Comparison of ENCODE assay signal across 2 cellular contexts in the genomic region with DNA sequence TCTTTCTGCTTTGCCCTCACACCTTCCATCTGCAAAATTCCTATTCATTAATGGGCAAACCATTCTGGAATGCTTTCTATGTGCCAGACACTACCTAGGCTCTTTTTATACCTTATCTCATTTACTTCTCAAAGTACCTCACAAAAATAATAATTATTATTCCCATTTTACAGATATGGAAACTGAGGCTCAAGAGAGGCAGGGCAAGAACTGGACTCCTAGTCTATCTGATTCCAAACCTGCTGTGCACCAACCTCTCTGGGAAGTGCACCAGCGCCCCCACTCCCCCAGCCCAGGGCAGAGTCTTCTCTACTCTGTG.
TF ChIP-seq lines count a peak whose summit lies in the region.

No MANE protein-coding gene starts in this region.

TF ChIP-seq in HepG2, 621 proteins besides CTCF, POLR2A, EP300 and RAD21:
- TF ChIP-seq ZSCAN29 (CRISPR knock-in tag; conservative IDR thresholded peaks at IDR 0.05): no peak
- no peak for TF ChIP-seq RFX3 (CRISPR knock-in tag; IDR thresholded peaks at IDR 0.05)
- TF ChIP-seq, protein P1, sequence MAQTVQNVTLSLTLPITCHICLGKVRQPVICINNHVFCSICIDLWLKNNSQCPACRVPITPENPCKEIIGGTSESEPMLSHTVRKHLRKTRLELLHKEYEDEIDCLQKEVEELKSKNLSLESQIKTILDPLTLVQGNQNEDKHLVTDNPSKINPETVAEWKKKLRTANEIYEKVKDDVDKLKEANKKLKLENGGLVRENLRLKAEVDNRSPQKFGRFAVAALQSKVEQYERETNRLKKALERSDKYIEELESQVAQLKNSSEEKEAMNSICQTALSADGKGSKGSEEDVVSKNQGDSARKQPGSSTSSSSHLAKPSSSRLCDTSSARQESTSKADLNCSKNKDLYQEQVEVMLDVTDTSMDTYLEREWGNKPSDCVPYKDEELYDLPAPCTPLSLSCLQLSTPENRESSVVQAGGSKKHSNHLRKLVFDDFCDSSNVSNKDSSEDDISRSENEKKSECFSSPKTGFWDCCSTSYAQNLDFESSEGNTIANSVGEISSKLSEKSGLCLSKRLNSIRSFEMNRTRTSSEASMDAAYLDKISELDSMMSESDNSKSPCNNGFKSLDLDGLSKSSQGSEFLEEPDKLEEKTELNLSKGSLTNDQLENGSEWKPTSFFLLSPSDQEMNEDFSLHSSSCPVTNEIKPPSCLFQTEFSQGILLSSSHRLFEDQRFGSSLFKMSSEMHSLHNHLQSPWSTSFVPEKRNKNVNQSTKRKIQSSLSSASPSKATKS (CRISPR knock-in tag; IDR thresholded peaks at IDR 0.05): 0 out of 2 replicates have a peak, but pooled peaks have one; percentile 13
- peak; percentile 57; the same call in 1 of the 2 replicates for TF ChIP-seq SMC3 (IDR thresholded peaks at IDR 0.05; ENCODE audit: low read length)
- peak; percentile 16; the same call in 1 of the 2 replicates for TF ChIP-seq NR2F2 (IDR thresholded peaks at IDR 0.05; ENCODE audit: borderline replicate concordance, low read depth)
- no peak for TF ChIP-seq PAF1 (CRISPR knock-in tag; IDR thresholded peaks at IDR 0.05)
- peak; percentile 98 for TF ChIP-seq CHD4 (IDR thresholded peaks at IDR 0.05; ENCODE audit: borderline replicate concordance, low read length)
- TF ChIP-seq ZNF629 (CRISPR knock-in tag; conservative IDR thresholded peaks at IDR 0.05): peak; percentile 98
- peak; percentile 83 for TF ChIP-seq ZMYM2 (CRISPR knock-in tag; IDR thresholded peaks at IDR 0.05)
- TF ChIP-seq, protein P2, sequence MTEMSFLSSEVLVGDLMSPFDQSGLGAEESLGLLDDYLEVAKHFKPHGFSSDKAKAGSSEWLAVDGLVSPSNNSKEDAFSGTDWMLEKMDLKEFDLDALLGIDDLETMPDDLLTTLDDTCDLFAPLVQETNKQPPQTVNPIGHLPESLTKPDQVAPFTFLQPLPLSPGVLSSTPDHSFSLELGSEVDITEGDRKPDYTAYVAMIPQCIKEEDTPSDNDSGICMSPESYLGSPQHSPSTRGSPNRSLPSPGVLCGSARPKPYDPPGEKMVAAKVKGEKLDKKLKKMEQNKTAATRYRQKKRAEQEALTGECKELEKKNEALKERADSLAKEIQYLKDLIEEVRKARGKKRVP (CRISPR knock-in tag; IDR thresholded peaks at IDR 0.05): 0 out of 4 replicates have a peak, but pooled peaks of 1 of the 2 experiments have one; percentile 3
- no peak for TF ChIP-seq ZFP62 (CRISPR knock-in tag; IDR thresholded peaks at IDR 0.05)
- TF ChIP-seq RCOR2 (CRISPR knock-in tag; IDR thresholded peaks at IDR 0.05): peak; percentile 83
- TF ChIP-seq ADNP (CRISPR knock-in tag; IDR thresholded peaks at IDR 0.05): peak; percentile 72; the same call in 1 of the 2 replicates
- TF ChIP-seq ZMYM3 (CRISPR knock-in tag; IDR thresholded peaks at IDR 0.05): peak; percentile 86
- TF ChIP-seq KDM1A (CRISPR knock-in tag; IDR thresholded peaks at IDR 0.05): peak; percentile 72; the same call in 1 of the 2 replicates

TF ChIP-seq in GM12878, 131 proteins besides CTCF, POLR2A, EP300 and RAD21:
- TF ChIP-seq RBBP5 (conservative IDR thresholded peaks at IDR 0.05) (no peak), RCOR1 (conservative IDR thresholded peaks at IDR 0.05; ENCODE audit: low read depth, low read length) (no peak), YY1 (IDR thresholded peaks at IDR 0.05; ENCODE audit: low read depth, low read length) (no peak), KDM1A (IDR thresholded peaks at IDR 0.05; ENCODE audit: borderline replicate concordance) (no peak), TBL1XR1 (IDR thresholded peaks at IDR 0.05; ENCODE audit: low read depth, low read length) (no peak), JUNB (IDR thresholded peaks at IDR 0.05) (no peak), CBX5 (IDR thresholded peaks at IDR 0.05; ENCODE audit: low read depth) (no peak), ATF7 (IDR thresholded peaks at IDR 0.05; ENCODE audit: low read depth) (no peak), YBX1 (IDR thresholded peaks at IDR 0.05) (no peak), HDAC6 (IDR thresholded peaks at IDR 0.05; ENCODE audit: unreplicated experiment) (no peak), FOXM1 (IDR thresholded peaks at IDR 0.05; ENCODE audit: low read depth, low read length) (no peak), ZNF207 (IDR thresholded peaks at IDR 0.05; ENCODE audit: borderline replicate concordance) (no peak), BMI1 (IDR thresholded peaks at IDR 0.05; ENCODE audit: borderline replicate concordance) (no peak), POLR2AphosphoS5 (IDR thresholded peaks at IDR 0.05; ENCODE audit: low read length) (no peak), MYB (IDR thresholded peaks at IDR 0.05; ENCODE audit: borderline replicate concordance, low read depth, low read length) (no peak), NRF1 (conservative IDR thresholded peaks at IDR 0.05; ENCODE audit: low read depth, low read length) (no peak)
- TF ChIP-seq, protein P3, sequence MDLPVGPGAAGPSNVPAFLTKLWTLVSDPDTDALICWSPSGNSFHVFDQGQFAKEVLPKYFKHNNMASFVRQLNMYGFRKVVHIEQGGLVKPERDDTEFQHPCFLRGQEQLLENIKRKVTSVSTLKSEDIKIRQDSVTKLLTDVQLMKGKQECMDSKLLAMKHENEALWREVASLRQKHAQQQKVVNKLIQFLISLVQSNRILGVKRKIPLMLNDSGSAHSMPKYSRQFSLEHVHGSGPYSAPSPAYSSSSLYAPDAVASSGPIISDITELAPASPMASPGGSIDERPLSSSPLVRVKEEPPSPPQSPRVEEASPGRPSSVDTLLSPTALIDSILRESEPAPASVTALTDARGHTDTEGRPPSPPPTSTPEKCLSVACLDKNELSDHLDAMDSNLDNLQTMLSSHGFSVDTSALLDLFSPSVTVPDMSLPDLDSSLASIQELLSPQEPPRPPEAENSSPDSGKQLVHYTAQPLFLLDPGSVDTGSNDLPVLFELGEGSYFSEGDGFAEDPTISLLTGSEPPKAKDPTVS (IDR thresholded peaks at IDR 0.05; ENCODE audit: low read depth, low read length): no peak
- TF ChIP-seq, protein P4, sequence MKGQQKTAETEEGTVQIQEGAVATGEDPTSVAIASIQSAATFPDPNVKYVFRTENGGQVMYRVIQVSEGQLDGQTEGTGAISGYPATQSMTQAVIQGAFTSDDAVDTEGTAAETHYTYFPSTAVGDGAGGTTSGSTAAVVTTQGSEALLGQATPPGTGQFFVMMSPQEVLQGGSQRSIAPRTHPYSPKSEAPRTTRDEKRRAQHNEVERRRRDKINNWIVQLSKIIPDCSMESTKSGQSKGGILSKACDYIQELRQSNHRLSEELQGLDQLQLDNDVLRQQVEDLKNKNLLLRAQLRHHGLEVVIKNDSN (IDR thresholded peaks at IDR 0.05; ENCODE audit: borderline replicate concordance, extremely low read length, insufficient read depth, low read depth, low read length): no peak
- TF ChIP-seq, protein P5, sequence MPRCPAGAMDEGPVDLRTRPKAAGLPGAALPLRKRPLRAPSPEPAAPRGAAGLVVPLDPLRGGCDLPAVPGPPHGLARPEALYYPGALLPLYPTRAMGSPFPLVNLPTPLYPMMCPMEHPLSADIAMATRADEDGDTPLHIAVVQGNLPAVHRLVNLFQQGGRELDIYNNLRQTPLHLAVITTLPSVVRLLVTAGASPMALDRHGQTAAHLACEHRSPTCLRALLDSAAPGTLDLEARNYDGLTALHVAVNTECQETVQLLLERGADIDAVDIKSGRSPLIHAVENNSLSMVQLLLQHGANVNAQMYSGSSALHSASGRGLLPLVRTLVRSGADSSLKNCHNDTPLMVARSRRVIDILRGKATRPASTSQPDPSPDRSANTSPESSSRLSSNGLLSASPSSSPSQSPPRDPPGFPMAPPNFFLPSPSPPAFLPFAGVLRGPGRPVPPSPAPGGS (IDR thresholded peaks at IDR 0.05; ENCODE audit: borderline replicate concordance, insufficient read depth, low read depth, low read length, poor library complexity, severe bottlenecking): no peak
